31 cellular contexts compared by ENCODE assay signal in the genomic region with DNA sequence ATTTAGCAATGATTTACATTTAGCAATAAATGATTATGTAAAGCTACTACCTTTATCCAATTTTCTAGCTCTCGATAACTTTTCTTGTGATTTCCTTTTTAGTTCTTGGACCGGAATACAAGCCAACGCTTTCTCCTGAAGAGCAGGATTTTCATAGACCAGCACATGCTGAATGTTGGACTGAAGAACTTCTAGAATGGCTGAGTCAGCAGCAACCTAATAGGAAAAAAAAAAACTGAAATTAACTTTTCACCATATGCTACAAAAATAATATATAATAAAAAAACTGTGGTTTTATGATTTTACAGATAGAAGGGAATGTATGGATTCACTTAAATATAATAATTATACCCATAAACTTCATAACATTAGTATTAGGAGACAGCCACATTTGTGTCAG. TPM values are rescaled to one million over a fixed set of nuclear protein-coding genes. Genes with fewer than 3 reads are reported as not detected.
"Had no signal": no experiment of that assay in that cellular context is flagged by ENCODE, and none has a peak within 500 bp of the region (broad histone marks: within the 10 kb centered on the region; RNA-seq: fewer than 3 reads in every experiment).

No MANE protein-coding gene starts in this region.

- H3K9me3 ChIP-seq: ascending aorta had no signal

- H3K4me3 ChIP-seq: ascending aorta, cardiac muscle cell had no signal

- H3K4me1 ChIP-seq: ascending aorta had no signal

- H3K27ac ChIP-seq: ascending aorta, cardiac muscle cell, VCaP had no signal

- H3K27me3 ChIP-seq: ascending aorta, cardiac muscle cell had no signal

- FAIRE-seq: bronchial epithelial cell, TTC549 had no signal

- ATAC-seq: activated CD4-positive, alpha-beta T cell treated with anti-CD3 and anti-CD28 coated beads for 36 hours; activated CD4-positive, CD25-positive, alpha-beta regulatory T cell treated with anti-CD3 and anti-CD28 coated beads, Interleukin-2, amount 50 U/mL, for 24 hours; activated CD8-positive, alpha-beta memory T cell treated with anti-CD3 and anti-CD28 coated beads, Interleukin-2, amount 10 ng/mL, durations not matched to agents 7 days and 5 days; activated CD8-positive, alpha-beta T cell treated with anti-CD3 and anti-CD28 coated beads, Interleukin-2, amount 10 ng/mL, durations not matched to agents 7 days and 5 days; activated naive CD8-positive, alpha-beta T cell treated with anti-CD3 and anti-CD28 coated beads, Interleukin-2, amount 50 U/mL, for 24 hours had no signal

- DNase-seq: activated CD4-positive, alpha-beta memory T cell treated with anti-CD3 and anti-CD28 coated beads, Interleukin-2, amount 10 ng/mL, durations not matched to agents 7 days and 5 days; activated CD4-positive, alpha-beta T cell treated with anti-CD3 and anti-CD28 coated beads for 1 hour; activated CD4-positive, alpha-beta T cell treated with anti-CD3 and anti-CD28 coated beads for 36 hours; activated CD4-positive, alpha-beta T cell treated with anti-CD3 and anti-CD28 coated beads for 48 hours; activated CD4-positive, alpha-beta T cell treated with anti-CD3 and anti-CD28 coated beads, Interleukin-2, amount 10 ng/mL, durations not matched to agents 7 days and 5 days; activated CD4-positive, alpha-beta T cell treated with anti-CD3 and anti-CD28 coated beads, Interleukin-2, amount 50 U/mL, for 48 hours; activated CD4-positive, CD25-positive, alpha-beta regulatory T cell; activated CD8-positive, alpha-beta memory T cell treated with anti-CD3 and anti-CD28 coated beads for 24 hours; activated CD8-positive, alpha-beta memory T cell treated with anti-CD3 and anti-CD28 coated beads, Interleukin-2, amount 10 ng/mL, durations not matched to agents 7 days and 5 days; activated CD8-positive, alpha-beta memory T cell treated with anti-CD3 and anti-CD28 coated beads, Interleukin-2, amount 50 U/mL, for 48 hours; activated CD8-positive, alpha-beta T cell treated with anti-CD3 and anti-CD28 coated beads, Interleukin-2, amount 10 ng/mL, durations not matched to agents 7 days and 5 days; activated effector memory CD4-positive, alpha-beta T cell treated with Interleukin-2 at 50 U/mL for 16 hours; activated gamma-delta T cell; activated naive CD4-positive, alpha-beta T cell treated with anti-CD3 and anti-CD28 coated beads, Interleukin-2, amount 10 ng/mL, durations not matched to agents 7 days and 5 days; activated naive CD4-positive, alpha-beta T cell treated with Interleukin-2 at 50 U/mL for 16 hours; activated naive CD8-positive, alpha-beta T cell treated with anti-CD3 and anti-CD28 coated beads, Interleukin-2, amount 10 ng/mL, durations not matched to agents 7 days and 5 days; activated naive CD8-positive, alpha-beta T cell treated with anti-CD3 and anti-CD28 coated beads, Interleukin-2, amount 50 U/mL, for 24 hours; activated T-cell treated with anti-CD3 and anti-CD28 coated beads, Interleukin-2, amount 50 U/mL, for 24 hours; activated T-cell treated with anti-CD3 and anti-CD28 coated beads, Interleukin-2, amount 50 U/mL, for 48 hours; amygdala; anterior cingulate cortex; caudate nucleus; cerebellar nuclear complex; T-helper 2 cell; T-helper 9 cell had no signal

RNA-seq across cellular contexts. Expression of a gene that starts 38.8 kb away (rescaled TPM):
- total RNA-seq: ascending aorta had no signal
